ENCODE assay signal across 10 cellular contexts in genomic region chr1:164706596-164706995, GRCh38.
A peak's percentile ranks its signal among the peaks of the same experiment; 100 is the strongest.
DNase-seq lines count a peak whose midpoint lies in the region; ATAC-seq and TF ChIP-seq lines count a peak whose summit lies in the region.
"Had no signal": no experiment of that assay in that cellular context is flagged by ENCODE, and none has a peak within 500 bp of the region (broad histone marks: within the 10 kb centered on the region; RNA-seq: fewer than 3 reads in every experiment).

No MANE protein-coding gene starts in this region.

- no peak overlapping the region for H3K4me3 ChIP-seq in adipocyte (ENCODE audit: low read length)
- H3K4me3 ChIP-seq in sigmoid colon: no peak overlapping the region
- H3K4me3 ChIP-seq: MG63 had no signal

- TF ChIP-seq EP300 in sigmoid colon (IDR thresholded peaks at IDR 0.05): no peak

- peak overlapping the region; percentile 77 to 87 (median 80) for H3K27ac ChIP-seq in sigmoid colon

- H3K27me3 ChIP-seq in adipocyte (replicated peaks; ENCODE audit: control insufficient read depth, insufficient read depth, low read length): no peaks in the 10 kb centered on the region
- H3K27me3 ChIP-seq in sigmoid colon: no peaks in the 10 kb centered on the region
- H3K27me3 ChIP-seq: MG63 had no signal

- peak; percentile 9 for ATAC-seq in left ventricle myocardium superior
- ATAC-seq in HG03095 (IDR thresholded peaks at IDR 0.05; ENCODE audit: unreplicated experiment): no peak
- ATAC-seq: activated CD8-positive, alpha-beta memory T cell treated with anti-CD3 and anti-CD28 coated beads, Interleukin-2, amount 10 ng/mL, durations not matched to agents 7 days and 5 days had no signal

- intact Hi-C loops in left ventricle myocardium superior (cut with micrococcal nuclease) (loop anchor here (10.0 kb wide), 2 partner anchors 72 to 78 kb away; no protein-coding TSS in a partner anchor), sigmoid colon (cut with DNase I) (loop anchor here (5.0 to 10.0 kb wide), 4 partner anchors 46 to 358 kb away; no protein-coding TSS in a partner anchor)

- H3K9me3 ChIP-seq in adipocyte (ENCODE audit: control insufficient read depth, low read length) (no peaks in the 10 kb centered on the region), sigmoid colon (no peaks in the 10 kb centered on the region)
- H3K9me3 ChIP-seq: MG63 had no signal

- H3K4me1 ChIP-seq in adipocyte (ENCODE audit: control insufficient read depth, insufficient read depth, low read length) (peaks cover 24% of the 10 kb centered on the region), sigmoid colon (peaks cover 0 to 96% (median 87%) of the 10 kb centered on the region in 4 donors)

- TF ChIP-seq POLR2A in sigmoid colon (IDR thresholded peaks at IDR 0.05): no peak

- no peaks in the 10 kb centered on the region for H3K36me3 ChIP-seq in adipocyte (ENCODE audit: control insufficient read depth, insufficient read depth, low read length, severe bottlenecking)
- no peaks in the 10 kb centered on the region for H3K36me3 ChIP-seq in sigmoid colon
- H3K36me3 ChIP-seq: MG63 had no signal

- DNase-seq in Daoy (ENCODE audit: low read depth) (peak; percentile 60), adipocyte (ENCODE audit: low read depth) (peak; percentile 11), left ventricle myocardium superior (no peak), sigmoid colon (no peak), DMS79 (lab: John Stamatoyannopoulos, UW) (no peak), activated T-cell treated with anti-CD3 and anti-CD28 coated beads for 4 hours (no peak), T-helper 1 cell (no peak)
- DNase-seq: activated CD8-positive, alpha-beta memory T cell treated with anti-CD3 and anti-CD28 coated beads, Interleukin-2, amount 10 ng/mL, durations not matched to agents 7 days and 5 days; MG63 had no signal

- H3K9ac ChIP-seq in adipocyte (ENCODE audit: low read length): no peak overlapping the region

- TF ChIP-seq CTCF in sigmoid colon (IDR thresholded peaks at IDR 0.05): no peak

Comparison
In these comparisons a context has a peak if more than half of its experiments do, and no peak if none do; other contexts are left out.
1. DNase-seq: peak in Daoy (single experiment) and adipocyte (single experiment); none in left ventricle myocardium superior (single experiment), sigmoid colon (single experiment), DMS79 (single experiment), activated T-cell treated with anti-CD3 and anti-CD28 coated beads for 4 hours (single experiment) and T-helper 1 cell (0 of 5).